In the genomic region with DNA sequence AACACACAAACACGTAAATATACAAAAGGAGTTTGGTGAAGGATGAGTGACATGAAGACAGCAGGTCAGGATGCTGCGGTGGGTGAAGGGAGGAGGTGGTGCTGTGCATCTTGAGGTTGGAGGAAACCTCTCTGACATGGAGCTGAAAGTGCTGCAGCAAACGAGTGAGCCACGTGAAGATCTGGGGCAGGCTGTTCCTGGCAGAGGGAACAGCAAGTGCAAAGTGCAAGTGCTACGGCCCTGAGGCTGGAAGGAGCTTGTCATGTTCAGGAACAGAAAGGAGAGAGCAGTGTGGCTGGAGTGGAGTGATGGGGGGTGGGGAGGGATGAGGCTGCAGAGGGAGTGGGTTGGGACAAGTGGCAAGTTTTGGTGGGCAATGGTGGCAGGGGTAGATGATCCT, we compare ENCODE assay signal across 35 cellular contexts. TPM values are rescaled to one million over a fixed set of nuclear protein-coding genes. Genes with fewer than 3 reads are reported as not detected.
"Had no signal": no experiment of that assay in that cellular context is flagged by ENCODE, and none has a peak within 500 bp of the region (broad histone marks: within the 10 kb centered on the region; RNA-seq: fewer than 3 reads in every experiment).

No MANE protein-coding gene starts in this region.

- H3K4me3 ChIP-seq: ascending aorta, breast epithelium, cardiac muscle cell, colonic mucosa, dorsolateral prefrontal cortex had no signal

- H3K4me1 ChIP-seq: ascending aorta, breast epithelium, colonic mucosa had no signal

- FAIRE-seq: frontal cortex had no signal

- H3K9me3 ChIP-seq: ascending aorta, breast epithelium, colonic mucosa had no signal

- H3K4me3 Mint-ChIP-seq: activated B cell treated with CpG ODN at 0.5 μM for 24 hours; activated CD4-positive, alpha-beta memory T cell treated with anti-CD3 and anti-CD28 coated beads for 36 hours; activated CD4-positive, alpha-beta T cell treated with anti-CD3 and anti-CD28 coated beads for 36 hours; activated CD4-positive, alpha-beta T cell treated with anti-CD3 and anti-CD28 coated beads, Interleukin-2, amount 10 ng/mL, durations not matched to agents 24 days and 14 days; activated CD8-positive, alpha-beta memory T cell treated with anti-CD3 and anti-CD28 coated beads, Interleukin-2, amount 10 ng/mL, durations not matched to agents 7 days and 5 days; activated CD8-positive, alpha-beta T cell treated with anti-CD3 and anti-CD28 coated beads, Interleukin-2, amount 10 ng/mL, durations not matched to agents 7 days and 5 days; activated naive CD4-positive, alpha-beta T cell treated with anti-CD3 and anti-CD28 coated beads for 36 hours; activated naive CD4-positive, alpha-beta T cell treated with anti-CD3 and anti-CD28 coated beads, Interleukin-2, amount 50 U/mL, for 24 hours; activated naive CD8-positive, alpha-beta T cell treated with anti-CD3 and anti-CD28 coated beads for 36 hours; activated T-cell treated with anti-CD3 and anti-CD28 coated beads, Interleukin-2, amount 50 U/mL, for 4 hours; activated T-helper 1 cell treated with anti-CD3 and anti-CD28 coated beads, Interleukin-12 subunit alpha, Interleukin-12 subunit beta, Interleukin-2, Interleukin-4 antibody, amounts not matched to agents 30 ng/mL and 10 ng/mL and 1 ng/mL, durations not matched to agents 14 hours and 24 hours and 36 hours; brain; dendritic cell treated with granulocyte-macrophage colony-stimulating factor and Interleukin-4, amounts not matched to agents 40 ng/mL and 50 ng/mL, for 4 days; endodermal cell; T-helper 17 cell; T-helper 2 cell treated with Interferon-gamma antibody and Interleukin-4, amounts not matched to agents 5 μg/mL and 100 μg/mL, for 36 hours had no signal

- DNase-seq: activated B cell treated with CpG ODN at 0.5 μM for 24 hours; activated CD4-positive, alpha-beta memory T cell treated with anti-CD3 and anti-CD28 coated beads for 36 hours; activated CD4-positive, alpha-beta T cell treated with anti-CD3 and anti-CD28 coated beads for 36 hours; activated CD4-positive, alpha-beta T cell treated with anti-CD3 and anti-CD28 coated beads, Interleukin-2, amount 10 ng/mL, durations not matched to agents 24 days and 14 days; activated CD8-positive, alpha-beta memory T cell treated with anti-CD3 and anti-CD28 coated beads, Interleukin-2, amount 10 ng/mL, durations not matched to agents 7 days and 5 days; activated CD8-positive, alpha-beta T cell treated with anti-CD3 and anti-CD28 coated beads, Interleukin-2, amount 10 ng/mL, durations not matched to agents 7 days and 5 days; activated effector memory CD4-positive, alpha-beta T cell treated with anti-CD3 and anti-CD28 coated beads, Interleukin-2, amount 50 U/mL, for 16 hours; activated naive CD4-positive, alpha-beta T cell treated with anti-CD3 and anti-CD28 coated beads for 36 hours; activated naive CD8-positive, alpha-beta T cell treated with anti-CD3 and anti-CD28 coated beads for 36 hours; activated T-cell treated with anti-CD3 and anti-CD28 coated beads, Interleukin-2, amount 50 U/mL, for 4 hours; central memory CD4-positive, alpha-beta T cell; cerebellar nuclear complex; colonic mucosa; dorsolateral prefrontal cortex; effector memory CD4-positive, alpha-beta T cell; foreskin fibroblast; T-helper 1 cell; T-helper 17 cell; T1000; WERI-Rb-1 had no signal

- H3K27ac ChIP-seq: ascending aorta, breast epithelium, cardiac muscle cell, colonic mucosa, dorsolateral prefrontal cortex, WERI-Rb-1 had no signal

- H3K27me3 ChIP-seq: ascending aorta, cardiac muscle cell, colonic mucosa had no signal

- ATAC-seq: activated CD4-positive, alpha-beta T cell treated with anti-CD3 and anti-CD28 coated beads for 36 hours; activated CD4-positive, CD25-positive, alpha-beta regulatory T cell treated with anti-CD3 and anti-CD28 coated beads, Interleukin-2, amount 50 U/mL, for 24 hours; activated CD8-positive, alpha-beta memory T cell treated with anti-CD3 and anti-CD28 coated beads, Interleukin-2, amount 10 ng/mL, durations not matched to agents 7 days and 5 days; activated CD8-positive, alpha-beta T cell treated with anti-CD3 and anti-CD28 coated beads, Interleukin-2, amount 10 ng/mL, durations not matched to agents 7 days and 5 days; activated T-cell treated with anti-CD3 and anti-CD28 coated beads, Interleukin-2, amount 50 U/mL, for 4 hours; esophagus mucosa; T-helper 17 cell had no signal

- H3K36me3 Mint-ChIP-seq: activated CD4-positive, alpha-beta memory T cell treated with anti-CD3 and anti-CD28 coated beads for 36 hours; activated CD8-positive, alpha-beta memory T cell treated with anti-CD3 and anti-CD28 coated beads, Interleukin-2, amount 10 ng/mL, durations not matched to agents 7 days and 5 days; activated naive CD4-positive, alpha-beta T cell treated with anti-CD3 and anti-CD28 coated beads, Interleukin-2, amount 50 U/mL, for 24 hours; activated naive CD8-positive, alpha-beta T cell treated with anti-CD3 and anti-CD28 coated beads for 36 hours; brain had no signal

- H3K4me1 Mint-ChIP-seq: activated B cell treated with CpG ODN at 0.5 μM for 24 hours; activated CD4-positive, alpha-beta T cell treated with anti-CD3 and anti-CD28 coated beads for 36 hours; activated CD4-positive, alpha-beta T cell treated with anti-CD3 and anti-CD28 coated beads, Interleukin-2, amount 10 ng/mL, durations not matched to agents 24 days and 14 days; activated CD8-positive, alpha-beta memory T cell treated with anti-CD3 and anti-CD28 coated beads, Interleukin-2, amount 10 ng/mL, durations not matched to agents 7 days and 5 days; activated naive CD4-positive, alpha-beta T cell treated with anti-CD3 and anti-CD28 coated beads, Interleukin-2, amount 50 U/mL, for 24 hours; activated naive CD8-positive, alpha-beta T cell treated with anti-CD3 and anti-CD28 coated beads for 36 hours; brain; T-helper 17 cell had no signal

- H3K27ac Mint-ChIP-seq: activated B cell treated with CpG ODN at 0.5 μM for 24 hours; activated CD4-positive, alpha-beta memory T cell treated with anti-CD3 and anti-CD28 coated beads for 36 hours; activated CD4-positive, alpha-beta T cell treated with anti-CD3 and anti-CD28 coated beads for 36 hours; activated CD4-positive, alpha-beta T cell treated with anti-CD3 and anti-CD28 coated beads, Interleukin-2, amount 10 ng/mL, durations not matched to agents 24 days and 14 days; activated CD8-positive, alpha-beta memory T cell treated with anti-CD3 and anti-CD28 coated beads, Interleukin-2, amount 10 ng/mL, durations not matched to agents 7 days and 5 days; activated CD8-positive, alpha-beta T cell treated with anti-CD3 and anti-CD28 coated beads, Interleukin-2, amount 10 ng/mL, durations not matched to agents 7 days and 5 days; activated naive CD4-positive, alpha-beta T cell treated with anti-CD3 and anti-CD28 coated beads for 36 hours; activated naive CD4-positive, alpha-beta T cell treated with anti-CD3 and anti-CD28 coated beads, Interleukin-2, amount 50 U/mL, for 24 hours; activated naive CD8-positive, alpha-beta T cell treated with anti-CD3 and anti-CD28 coated beads for 36 hours; activated T-helper 1 cell treated with anti-CD3 and anti-CD28 coated beads, Interleukin-12 subunit alpha, Interleukin-12 subunit beta, Interleukin-2, Interleukin-4 antibody, amounts not matched to agents 30 ng/mL and 10 ng/mL and 1 ng/mL, durations not matched to agents 14 hours and 24 hours and 36 hours; activated T-helper 2 cell treated with anti-CD3 and anti-CD28 coated beads, Interferon-gamma antibody, Interleukin-2, Interleukin-4, amounts not matched to agents 10 μg/mL and 5 μg/mL and 100 μg/mL, durations not matched to agents 14 hours and 24 hours and 36 hours; brain; dendritic cell treated with granulocyte-macrophage colony-stimulating factor and Interleukin-4, amounts not matched to agents 40 ng/mL and 50 ng/mL, for 4 days; endodermal cell; T-helper 17 cell; T-helper 2 cell treated with Interferon-gamma antibody and Interleukin-4, amounts not matched to agents 5 μg/mL and 100 μg/mL, for 36 hours had no signal

- H3K27me3 Mint-ChIP-seq: activated CD4-positive, alpha-beta T cell treated with anti-CD3 and anti-CD28 coated beads for 36 hours; activated CD4-positive, alpha-beta T cell treated with anti-CD3 and anti-CD28 coated beads, Interleukin-2, amount 10 ng/mL, durations not matched to agents 24 days and 14 days; activated naive CD4-positive, alpha-beta T cell treated with anti-CD3 and anti-CD28 coated beads, Interleukin-2, amount 50 U/mL, for 24 hours; activated naive CD8-positive, alpha-beta T cell treated with anti-CD3 and anti-CD28 coated beads for 36 hours had no signal

- H3K36me3 ChIP-seq: ascending aorta, breast epithelium, cardiac muscle cell, colonic mucosa, WERI-Rb-1 had no signal

- H3K9me3 Mint-ChIP-seq: activated B cell treated with CpG ODN at 0.5 μM for 24 hours; activated CD4-positive, alpha-beta memory T cell treated with anti-CD3 and anti-CD28 coated beads for 36 hours; activated CD4-positive, alpha-beta T cell treated with anti-CD3 and anti-CD28 coated beads, Interleukin-2, amount 10 ng/mL, durations not matched to agents 24 days and 14 days; activated naive CD4-positive, alpha-beta T cell treated with anti-CD3 and anti-CD28 coated beads for 36 hours; activated naive CD4-positive, alpha-beta T cell treated with anti-CD3 and anti-CD28 coated beads, Interleukin-2, amount 50 U/mL, for 24 hours; activated naive CD8-positive, alpha-beta T cell treated with anti-CD3 and anti-CD28 coated beads for 36 hours; activated T-cell treated with anti-CD3 and anti-CD28 coated beads, Interleukin-2, amount 50 U/mL, for 4 hours; activated T-helper 1 cell treated with anti-CD3 and anti-CD28 coated beads, Interleukin-12 subunit alpha, Interleukin-12 subunit beta, Interleukin-2, Interleukin-4 antibody, amounts not matched to agents 30 ng/mL and 10 ng/mL and 1 ng/mL, durations not matched to agents 14 hours and 24 hours and 36 hours; activated T-helper 2 cell treated with anti-CD3 and anti-CD28 coated beads, Interferon-gamma antibody, Interleukin-2, Interleukin-4, amounts not matched to agents 10 μg/mL and 5 μg/mL and 100 μg/mL, durations not matched to agents 14 hours and 24 hours and 36 hours; brain; dendritic cell treated with granulocyte-macrophage colony-stimulating factor and Interleukin-4, amounts not matched to agents 40 ng/mL and 50 ng/mL, for 4 days; T-helper 2 cell treated with Interferon-gamma antibody and Interleukin-4, amounts not matched to agents 5 μg/mL and 100 μg/mL, for 36 hours had no signal

RNA-seq across cellular contexts. Expression of gene ANGPT4, which starts 24.8 kb away (rescaled TPM):
- total RNA-seq: activated B cell treated with CpG ODN at 0.5 μM for 24 hours; activated CD4-positive, alpha-beta memory T cell treated with anti-CD3 and anti-CD28 coated beads for 36 hours; activated CD4-positive, alpha-beta T cell treated with anti-CD3 and anti-CD28 coated beads for 36 hours; activated CD4-positive, alpha-beta T cell treated with anti-CD3 and anti-CD28 coated beads, Interleukin-2, amount 10 ng/mL, durations not matched to agents 24 days and 14 days; activated CD8-positive, alpha-beta memory T cell treated with anti-CD3 and anti-CD28 coated beads for 36 hours; activated CD8-positive, alpha-beta memory T cell treated with anti-CD3 and anti-CD28 coated beads, Interleukin-2, amount 10 ng/mL, durations not matched to agents 7 days and 5 days; activated CD8-positive, alpha-beta T cell treated with anti-CD3 and anti-CD28 coated beads, Interleukin-2, amount 10 ng/mL, durations not matched to agents 7 days and 5 days; activated naive CD4-positive, alpha-beta T cell treated with anti-CD3 and anti-CD28 coated beads for 36 hours; activated naive CD8-positive, alpha-beta T cell treated with anti-CD3 and anti-CD28 coated beads for 36 hours; activated T-cell treated with anti-CD3 and anti-CD28 coated beads, Interleukin-2, amount 50 U/mL, for 4 hours; activated T-helper 1 cell treated with anti-CD3 and anti-CD28 coated beads, Interleukin-12 subunit alpha, Interleukin-12 subunit beta, Interleukin-2, Interleukin-4 antibody, amounts not matched to agents 30 ng/mL and 10 ng/mL and 1 ng/mL, durations not matched to agents 14 hours and 24 hours and 36 hours; activated T-helper 2 cell treated with anti-CD3 and anti-CD28 coated beads, Interferon-gamma antibody, Interleukin-2, Interleukin-4, amounts not matched to agents 10 μg/mL and 5 μg/mL and 100 μg/mL, durations not matched to agents 14 hours and 24 hours and 36 hours; epithelial cell of proximal tubule; frontal cortex; T-helper 17 cell had no signal
